ENCODE assay signal across 8 cellular contexts in the genomic region with DNA sequence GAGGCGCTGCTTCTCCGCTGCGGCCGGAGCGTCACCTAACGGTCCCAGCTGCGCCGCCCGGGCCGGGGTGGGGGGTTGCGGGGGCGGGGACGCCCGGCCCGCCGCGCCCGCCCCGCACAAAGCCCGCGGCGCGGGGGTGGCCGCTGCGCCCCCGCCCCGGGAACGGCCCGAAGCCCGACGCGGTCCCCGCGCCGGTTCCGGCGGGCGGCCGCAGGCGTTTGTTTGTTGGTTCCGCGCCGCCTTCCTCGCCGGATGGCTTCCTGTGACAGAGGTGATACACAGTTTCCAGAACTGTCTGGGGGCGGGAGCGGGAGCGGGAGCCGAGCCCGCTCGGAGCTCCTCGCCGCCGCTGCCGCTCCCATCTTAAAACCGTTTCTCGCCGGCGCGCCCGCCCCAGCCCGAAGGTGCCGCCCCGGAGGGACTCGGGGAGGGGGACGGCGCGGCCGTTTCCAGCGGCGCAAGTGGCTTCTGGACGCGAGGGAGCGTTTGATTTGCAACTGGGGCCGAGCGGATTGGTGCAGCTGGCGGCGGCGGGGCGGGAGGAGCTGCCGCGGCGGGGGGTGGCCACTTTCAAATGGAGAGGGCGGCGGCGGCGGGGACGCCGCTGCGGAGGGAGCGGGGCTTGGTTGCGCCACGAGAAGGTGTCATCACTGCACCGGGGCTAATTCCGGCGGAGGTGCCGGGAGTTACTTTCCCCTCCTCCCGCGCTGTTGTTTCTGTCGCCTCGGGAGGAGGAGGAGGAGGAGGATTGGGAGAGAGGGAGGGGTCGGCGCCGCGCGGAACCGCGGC. TPM values are rescaled to one million over a fixed set of nuclear protein-coding genes. Genes with fewer than 3 reads are reported as not detected.
A peak's percentile ranks its signal among the peaks of the same experiment; 100 is the strongest.
DNase-seq lines count a peak whose midpoint lies in the region; ATAC-seq, FAIRE-seq and TF ChIP-seq lines count a peak whose summit lies in the region.

No MANE protein-coding gene starts in this region.

- 0% methylated on average over 9 of the region's 108 CpGs for WGBS in HepG2 (ENCODE audit: low lambda C conversion rate)

- TF ChIP-seq POLR2A in HepG2 (IDR thresholded peaks at IDR 0.05; ENCODE audit: insufficient read depth in 1 of 2, low read depth in 2 of 2, low read length in 2 of 2) = peak; percentile 64 to 76

- peak overlapping the region; percentile 88 for H3K9ac ChIP-seq in HepG2 (ENCODE audit: insufficient read depth, low read depth, low read length)

- H3K4me3 ChIP-seq in coronary artery = peak overlapping the region; percentile 99
- peak overlapping the region; percentile 82 to 99 (median 84) for H3K4me3 ChIP-seq in HepG2 (replicated peaks in 1 of 3; ENCODE audit: insufficient read depth in 1 of 3, low read depth in 2 of 3, low read length in 3 of 3)

- TF ChIP-seq EP300 in HepG2 (IDR thresholded peaks at IDR 0.05; ENCODE audit: low read depth in 2 of 2, low read length in 2 of 2) (no peak), HepG2 (CRISPR knock-in tag; IDR thresholded peaks at IDR 0.05; ENCODE audit: borderline replicate concordance) (no peak)

- H3K27ac Mint-ChIP-seq in activated CD4-positive, alpha-beta T cell treated with anti-CD3 and anti-CD28 coated beads, Interleukin-2, amount 10 ng/mL, durations not matched to agents 24 days and 14 days = peak overlapping the region; percentile 99

- no peaks in the 10 kb centered on the region for H3K9me3 Mint-ChIP-seq in activated CD4-positive, alpha-beta T cell treated with anti-CD3 and anti-CD28 coated beads, Interleukin-2, amount 10 ng/mL, durations not matched to agents 24 days and 14 days

- peaks cover 22% of the 10 kb centered on the region for H3K4me1 Mint-ChIP-seq in activated CD4-positive, alpha-beta T cell treated with anti-CD3 and anti-CD28 coated beads, Interleukin-2, amount 10 ng/mL, durations not matched to agents 24 days and 14 days

- FAIRE-seq in HepG2 (lab: Jason Lieb, UNC) = peak; percentile 42

- H3K36me3 ChIP-seq in HepG2 (replicated peaks in 1 of 2; ENCODE audit: control insufficient read depth in 1 of 2, insufficient read depth in 2 of 2, low read length in 2 of 2) = no peaks in the 10 kb centered on the region

- H3K27ac ChIP-seq in coronary artery = peak overlapping the region; percentile 89 to 100
- H3K27ac ChIP-seq in HepG2 (ENCODE audit: extremely low read length, insufficient read depth, low read length) = peak overlapping the region; percentile 99

- peak in 13 of 14 donors; percentile 32 to 86 (median 71) for DNase-seq in C1 segment of cervical spinal cord (lab: John Stamatoyannopoulos, UW)
- DNase-seq in NCI-H510A treated with DMSO at 0.1 percent for 48 hours (lab: John Stamatoyannopoulos, UW) = peak; percentile 66
- peak; percentile 95 for DNase-seq in activated CD4-positive, alpha-beta T cell treated with anti-CD3 and anti-CD28 coated beads, Interleukin-2, amount 10 ng/mL, durations not matched to agents 24 days and 14 days
- DNase-seq in coronary artery (ENCODE audit: low spot score) = peak; percentile 96
- DNase-seq in HepG2 (ENCODE audit: low spot score) = peak; percentile 84
- peak; percentile 81 for DNase-seq in stimulated activated CD4-positive, alpha-beta T cell treated with anti-CD3 and anti-CD28 coated beads, Interleukin-4, amount 100 ng/mL, for 1 hour

- no peaks in the 10 kb centered on the region; a peak in 1 of 5 replicates for H3K27me3 ChIP-seq in HepG2 (ENCODE audit: control insufficient read depth in 1 of 2, insufficient read depth in 2 of 2, low read length in 2 of 2)

- TF ChIP-seq RAD21 in HepG2 (CRISPR knock-in tag; IDR thresholded peaks at IDR 0.05) = peak; percentile 20; the same call in 1 of the 2 replicates

- intact Hi-C loops in activated CD4-positive, alpha-beta T cell treated with anti-CD3 and anti-CD28 coated beads, Interleukin-2, amount 10 ng/mL, durations not matched to agents 24 days and 14 days (cut with micrococcal nuclease) = loop anchor here (1.0 to 5.0 kb wide), 6 partner anchors 52 to 1029 kb away; a partner anchor contains a TSS
- intact Hi-C loops in HepG2 (cut with micrococcal nuclease; ENCODE audit: unreplicated experiment) = loop anchor here (1.0 to 5.0 kb wide), 3 partner anchors 20 to 524 kb away; a partner anchor contains a TSS

- H4K20me1 ChIP-seq in HepG2 (ENCODE audit: insufficient read depth, low read length) = peaks cover 17% of the 10 kb centered on the region

- POLR2A ChIA-PET in HepG2 (lab: Yijun Ruan, JAX) = interaction anchor here (0.8 to 2.2 kb wide), 4 partner anchors 25 to 526 kb away, joined by 3 to 15 read pairs (median 8); no protein-coding TSS in a partner anchor

- H3K27me3 Mint-ChIP-seq in activated CD4-positive, alpha-beta T cell treated with anti-CD3 and anti-CD28 coated beads, Interleukin-2, amount 10 ng/mL, durations not matched to agents 24 days and 14 days = peaks cover 1% of the 10 kb centered on the region

- TF ChIP-seq CTCF in coronary artery (IDR thresholded peaks at IDR 0.05) = no peak
- TF ChIP-seq CTCF in HepG2 (CRISPR knock-in tag; IDR thresholded peaks at IDR 0.05) = 0 out of 2 replicates have a peak, but pooled peaks have one; percentile 11

- in situ Hi-C loops in HepG2 (cut with HindIII; ENCODE audit: extremely low pct_ligation_motif_present, low pct_unique_long_range_greater_than_20kb) = loop anchor here (5.0 to 25.0 kb wide), 2 partner anchors 51 to 249 kb away; no protein-coding TSS in a partner anchor

- H3K4me3 Mint-ChIP-seq in activated CD4-positive, alpha-beta T cell treated with anti-CD3 and anti-CD28 coated beads, Interleukin-2, amount 10 ng/mL, durations not matched to agents 24 days and 14 days = peak overlapping the region; percentile 94

- H3K4me1 ChIP-seq in HepG2 (ENCODE audit: insufficient read depth, low read length) = peaks cover 32% of the 10 kb centered on the region

- BruUV-seq in HepG2 (replicated peaks; lab: Mats Ljungman, UMichigan) = TSS peak; percentile 68

- H3K4me2 ChIP-seq in HepG2 (ENCODE audit: low read depth, low read length) = peak overlapping the region; percentile 98

- CTCF ChIA-PET in HepG2 (lab: Yijun Ruan, JAX; ENCODE audit: low intra/inter-chr PET ratio, low total read pairs) = no interaction called here

- H3K79me2 ChIP-seq in HepG2 (ENCODE audit: insufficient read depth, low read length) = peaks cover 46% of the 10 kb centered on the region

- H2AFZ ChIP-seq in HepG2 (ENCODE audit: low read length) = no peak overlapping the region

- H3K9me3 ChIP-seq in HepG2 (ENCODE audit: low read length) = no peaks in the 10 kb centered on the region

- peaks cover 6% of the 10 kb centered on the region for H3K36me3 Mint-ChIP-seq in activated CD4-positive, alpha-beta T cell treated with anti-CD3 and anti-CD28 coated beads, Interleukin-2, amount 10 ng/mL, durations not matched to agents 24 days and 14 days (ENCODE audit: low read depth)

- ATAC-seq in GM19324 (IDR thresholded peaks at IDR 0.05; ENCODE audit: low FRiP score, unreplicated experiment) (peak; percentile 62), HG03457 (IDR thresholded peaks at IDR 0.05; ENCODE audit: unreplicated experiment) (peak; percentile 38), HepG2 (peak; percentile 66)

TF ChIP-seq in HepG2, 621 proteins besides CTCF, POLR2A, EP300 and RAD21 (continues in another document):
- no peak for TF ChIP-seq U2AF2 (IDR thresholded peaks at IDR 0.05; ENCODE audit: low read depth, low read length)
- TF ChIP-seq PTBP1 (IDR thresholded peaks at IDR 0.05; ENCODE audit: low read depth, low read length, poor library complexity, severe bottlenecking) = no peak

RNA-seq across cellular contexts. Expression of a gene that starts 2.3 kb away (rescaled TPM):
- 42.6 and 47.0 TPM in 2 replicates for total RNA-seq in activated CD4-positive, alpha-beta T cell treated with anti-CD3 and anti-CD28 coated beads, Interleukin-2, amount 10 ng/mL, durations not matched to agents 24 days and 14 days
- 19.3 and 23.4 TPM in 2 replicates for total RNA-seq in HepG2 (2016; rRNA removed; fragmentation: Illumina TruSeq; extraction: Trizol)
- 6.6 and 7.7 TPM in 2 replicates for total RNA-seq in HepG2 (2016; cell fraction: cytosol; rRNA removed; fragmentation: Illumina TruSeq; extraction: Trizol; ENCODE audit: low read depth)
- 18.1 and 21.4 TPM in 2 replicates for total RNA-seq in HepG2 (2016; cell fraction: insoluble cytoplasmic fraction; rRNA removed; fragmentation: Illumina TruSeq; extraction: Trizol)
- 10.8 and 10.9 TPM in 2 replicates for total RNA-seq in HepG2 (2016; cell fraction: membrane; rRNA removed; fragmentation: Illumina TruSeq; extraction: Trizol)
- total RNA-seq in HepG2 (2016; cell fraction: nucleus; rRNA removed; fragmentation: Illumina TruSeq; extraction: Trizol) = 20.7 and 21.9 TPM in 2 replicates
- polyA plus RNA-seq in HepG2 (2011; rRNA removed) = 4.9 and 5.4 TPM in 2 replicates
- 4.4 and 4.5 TPM in 2 replicates for polyA plus RNA-seq in HepG2 (2011; cell fraction: cytosol; rRNA removed)
- polyA plus RNA-seq in HepG2 (2011; cell fraction: nucleus; rRNA removed) = 9.5 and 9.6 TPM in 2 replicates
- 10.1 and 12.2 TPM in 2 replicates for polyA plus RNA-seq in HepG2 (2012)
- polyA plus RNA-seq in HepG2 (2016; cell fraction: cytosol; fragmentation: Illumina TruSeq; extraction: Trizol; ENCODE audit: low read depth) = 1.0 and 1.1 TPM in 2 replicates
- polyA plus RNA-seq in HepG2 (2016; cell fraction: insoluble cytoplasmic fraction; fragmentation: Illumina TruSeq; extraction: Trizol; ENCODE audit: low read depth) = 17.4 and 18.4 TPM in 2 replicates
- 4.8 and 4.9 TPM in 2 replicates for polyA plus RNA-seq in HepG2 (2016; cell fraction: membrane; fragmentation: Illumina TruSeq; extraction: Trizol; ENCODE audit: low read depth)
- polyA plus RNA-seq in HepG2 (2016; cell fraction: nucleus; fragmentation: Illumina TruSeq; extraction: Trizol; ENCODE audit: insufficient read depth, low read depth) = 25.1 and 26.7 TPM in 2 replicates
- 18.0 and 27.0 TPM in 2 replicates for polyA minus RNA-seq in HepG2 (2011; rRNA and poly(A)+ RNA removed; ENCODE audit: low replicate concordance)
- 7.4 and 7.7 TPM in 2 replicates for polyA minus RNA-seq in HepG2 (2011; cell fraction: cytosol; rRNA and poly(A)+ RNA removed)
- polyA minus RNA-seq in HepG2 (2011; cell fraction: nucleus; rRNA and poly(A)+ RNA removed) = 18.4 and 20.6 TPM in 2 replicates

Comparison
In these comparisons a context has a peak if more than half of its experiments do, and no peak if none do; other contexts are left out.
1. Peak in every context shown above with its lines: DNase-seq, ATAC-seq, H3K4me3 ChIP-seq and H3K27ac ChIP-seq.